8 cellular contexts compared by ENCODE assay signal in genomic region chr16:81823111-81823510, GRCh38. TPM values are rescaled to one million over a fixed set of nuclear protein-coding genes. Genes with fewer than 3 reads are reported as not detected.
DNase-seq lines count a peak whose midpoint lies in the region; ATAC-seq, FAIRE-seq and TF ChIP-seq lines count a peak whose summit lies in the region.

No MANE protein-coding gene starts in this region.

- H3K9ac ChIP-seq in MM.1S (ENCODE audit: low read length): peak overlapping the region; percentile 56
- H3K9ac ChIP-seq in mammary epithelial cell (ENCODE audit: insufficient read depth, low read length): no peak overlapping the region
- no peak overlapping the region for H3K9ac ChIP-seq in kidney (ENCODE audit: low read length in 2 of 2)

- H3K36me3 ChIP-seq in MM.1S (replicated peaks; ENCODE audit: insufficient read depth, low read length) (no peaks in the 10 kb centered on the region), hepatocyte (replicated peaks; ENCODE audit: insufficient read depth, low read depth) (no peaks in the 10 kb centered on the region), mammary epithelial cell (ENCODE audit: insufficient read depth, low read length) (no peaks in the 10 kb centered on the region), kidney (ENCODE audit: control insufficient read depth in 1 of 2, insufficient read depth in 2 of 2, low read length in 2 of 2) (no peaks in the 10 kb centered on the region)

- in situ Hi-C loops in mammary epithelial cell (cut with MboI; ENCODE audit: low sequenced_read_pairs in 2 of 2): no loop called here

- H3K9me3 ChIP-seq in MM.1S (replicated peaks; ENCODE audit: insufficient read depth, low read length) (no peaks in the 10 kb centered on the region), hepatocyte (ENCODE audit: low read depth) (no peaks in the 10 kb centered on the region), mammary epithelial cell (replicated peaks; ENCODE audit: insufficient read depth, low read length) (no peaks in the 10 kb centered on the region), kidney (ENCODE audit: control insufficient read depth in 1 of 2, low read length in 2 of 2) (no peaks in the 10 kb centered on the region)

- peak overlapping the region; percentile 99 for H3K27ac ChIP-seq in MM.1S (ENCODE audit: low read length)
- H3K27ac ChIP-seq in hepatocyte: no peak overlapping the region
- no peak overlapping the region for H3K27ac ChIP-seq in mammary epithelial cell (ENCODE audit: insufficient read depth, low read depth, low read length)
- peak overlapping the region in 1 of 2 donors; percentile 61 for H3K27ac ChIP-seq in kidney (ENCODE audit: low read depth in 2 of 2, low read length in 2 of 2)

- H4K20me1 ChIP-seq in MM.1S (ENCODE audit: insufficient read depth, low read length) (no peaks in the 10 kb centered on the region), hepatocyte (ENCODE audit: insufficient read depth, poor library complexity, severe bottlenecking) (no peaks in the 10 kb centered on the region), mammary epithelial cell (ENCODE audit: insufficient read depth, low read length) (no peaks in the 10 kb centered on the region)

- BruUV-seq in mammary epithelial cell (replicated peaks; lab: Mats Ljungman, UMichigan): no TSS peak

- dilution Hi-C loops in mammary epithelial cell (cut with HindIII; ENCODE audit: low sequenced_read_pairs): no loop called here

- peak; percentile 46 for ATAC-seq in GM21515 (IDR thresholded peaks at IDR 0.05; ENCODE audit: unreplicated experiment)

- H3K4me2 ChIP-seq in MM.1S (ENCODE audit: low read depth, low read length) (peak overlapping the region; percentile 37), hepatocyte (no peak overlapping the region), mammary epithelial cell (ENCODE audit: insufficient read depth, low read depth, low read length) (no peak overlapping the region)

- H3K27me3 ChIP-seq in MM.1S (replicated peaks; ENCODE audit: insufficient read depth, low read length) (no peaks in the 10 kb centered on the region), hepatocyte (no peaks in the 10 kb centered on the region), mammary epithelial cell (ENCODE audit: insufficient read depth, low read length) (no peaks in the 10 kb centered on the region)

- H3K9me2 ChIP-seq in MM.1S (replicated peaks; ENCODE audit: insufficient read depth, low read length): no peaks in the 10 kb centered on the region
- no peaks in the 10 kb centered on the region for H3K9me2 ChIP-seq in hepatocyte (replicated peaks; ENCODE audit: insufficient read depth)

- DNase-seq in MM.1S (peak; percentile 63), hepatocyte (ENCODE audit: low spot score) (no peak), NCI-H1436 treated with DMSO at 0.1 percent for 48 hours (lab: John Stamatoyannopoulos, UW) (no peak), mammary epithelial cell (no peak), SHP77 treated with DMSO at 0.1 percent for 48 hours (lab: John Stamatoyannopoulos, UW) (no peak), kidney (no peak)

- H3K79me2 ChIP-seq in MM.1S (ENCODE audit: low read length): peaks cover 31% of the 10 kb centered on the region
- H3K79me2 ChIP-seq in hepatocyte: no peaks in the 10 kb centered on the region
- no peaks in the 10 kb centered on the region for H3K79me2 ChIP-seq in mammary epithelial cell (ENCODE audit: insufficient read depth, low read length)

- WGBS in hepatocyte (ENCODE audit: low lambda C conversion rate, missing lambda C conversion rate): 44% methylated on average over 8 of the region's 8 CpGs
- WGBS in mammary epithelial cell (ENCODE audit: low coverage, missing lambda C conversion rate): 83% methylated on average over 4 of the region's 8 CpGs

- TF ChIP-seq CTCF in MM.1S (IDR thresholded peaks at IDR 0.05; ENCODE audit: low read length): no peak
- no peak for TF ChIP-seq CTCF in hepatocyte (IDR thresholded peaks at IDR 0.05; ENCODE audit: poor library complexity)
- TF ChIP-seq CTCF in mammary epithelial cell (conservative IDR thresholded peaks at IDR 0.05 in 1 of 2, IDR thresholded peaks at IDR 0.05 in 1 of 2; ENCODE audit: extremely low read depth in 1 of 2, insufficient read depth in 1 of 2, low read depth in 1 of 2, low read length in 2 of 2): no peak
- no peak for TF ChIP-seq CTCF in kidney (IDR thresholded peaks at IDR 0.05; ENCODE audit: borderline replicate concordance, extremely low read depth, insufficient read depth)

- CTCF ChIA-PET in mammary epithelial cell (lab: Charles Lee; ENCODE audit: low non-redundant PET): no interaction called here

- no peak overlapping the region for H2AFZ ChIP-seq in MM.1S (ENCODE audit: low read length)
- H2AFZ ChIP-seq in hepatocyte: peak overlapping the region; percentile 49
- H2AFZ ChIP-seq in mammary epithelial cell (ENCODE audit: low read depth, low read length): no peak overlapping the region

- FAIRE-seq in kidney (lab: Jason Lieb, UNC): no peak

- H3K4me3 ChIP-seq in GM08714 (ENCODE audit: low read length) (peak overlapping the region; percentile 80; the same call in 1 of the 2 replicates), MM.1S (ENCODE audit: low read length) (peak overlapping the region; percentile 20; the same call in 1 of the 2 replicates), hepatocyte (no peak overlapping the region), mammary epithelial cell (replicated peaks in 1 of 3; ENCODE audit: insufficient read depth in 1 of 3, low read depth in 2 of 3, low read length in 3 of 3) (no peak overlapping the region), kidney (ENCODE audit: low read length in 2 of 2) (no peak overlapping the region)

- intact Hi-C loops in mammary epithelial cell (cut with micrococcal nuclease): no loop called here
- intact Hi-C loops in kidney (cut with DNase I): no loop called here

- H3K4me1 ChIP-seq in MM.1S (ENCODE audit: low read length): peaks cover 30% of the 10 kb centered on the region
- H3K4me1 ChIP-seq in hepatocyte (ENCODE audit: insufficient read depth): peaks cover 5% of the 10 kb centered on the region
- H3K4me1 ChIP-seq in mammary epithelial cell (ENCODE audit: insufficient read depth, low read length): no peaks in the 10 kb centered on the region
- peaks cover 0 to 6% of the 10 kb centered on the region in 2 donors for H3K4me1 ChIP-seq in kidney (ENCODE audit: control insufficient read depth in 1 of 2, insufficient read depth in 1 of 2, low read depth in 1 of 2, low read length in 2 of 2)

- H3F3A ChIP-seq in MM.1S (ENCODE audit: insufficient read depth, low read length): peaks cover 25% of the 10 kb centered on the region

RNA-seq across cellular contexts. Expression of gene PLCG2, which starts 44.0 kb away (rescaled TPM):
- 5.0 and 7.8 TPM in 2 replicates for total RNA-seq in hepatocyte
- 2.5 and 5.0 TPM in 2 replicates for polyA plus RNA-seq in hepatocyte
- 1 to 10 TPM; 6.9 to 8.2 TPM for total RNA-seq in mammary epithelial cell
- 2.5 TPM for polyA plus RNA-seq in mammary epithelial cell
- 15.7 TPM for polyA minus RNA-seq in mammary epithelial cell
- 50.7 TPM for total RNA-seq in kidney
- 55.6 TPM for polyA plus RNA-seq in kidney (ENCODE audit: insufficient read depth, low read depth, low replicate concordance)

Comparison
In these comparisons a context has a peak if more than half of its experiments do, and no peak if none do; other contexts are left out.
1. H3K4me3 ChIP-seq: peak in GM08714 (single experiment) and MM.1S (single experiment); none in hepatocyte (single experiment), mammary epithelial cell (0 of 3) and kidney (0 of 2).